In the genomic region with DNA sequence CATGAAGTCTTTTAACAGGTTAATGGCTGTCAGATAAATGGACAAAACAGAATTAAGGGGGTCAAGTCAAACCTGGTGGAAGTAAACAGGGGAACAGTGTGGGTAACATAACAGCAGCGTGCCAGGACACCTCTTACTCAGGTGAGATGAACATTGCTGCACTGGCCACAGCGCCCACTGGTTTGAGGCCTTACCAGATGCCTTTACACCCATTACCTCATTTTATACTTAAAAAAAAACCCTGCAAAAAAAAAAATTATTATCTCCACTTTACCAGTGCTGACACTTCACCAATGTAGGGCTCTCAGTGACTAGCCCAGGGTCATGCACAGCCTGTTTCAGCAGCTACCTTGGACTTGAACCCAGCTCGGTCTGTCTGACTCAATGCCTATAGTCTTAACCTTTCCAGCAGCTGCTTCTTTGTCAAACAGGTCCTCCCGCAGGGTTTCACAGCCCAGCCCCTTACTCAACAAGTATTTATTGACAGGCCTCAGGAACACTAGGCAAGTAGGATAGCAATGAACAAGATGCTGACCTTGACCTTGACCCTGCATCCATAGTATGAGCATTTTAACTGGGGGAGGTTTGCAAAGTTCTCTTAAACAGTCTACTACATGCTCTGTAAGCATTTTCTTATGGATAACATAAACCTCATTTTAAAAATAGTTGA, we compare ENCODE assay signal across 24 cellular contexts. TPM values are rescaled to one million over a fixed set of nuclear protein-coding genes. Genes with fewer than 3 reads are reported as not detected.
A peak's percentile ranks its signal among the peaks of the same experiment; 100 is the strongest.
DNase-seq lines count a peak whose midpoint lies in the region; ATAC-seq, FAIRE-seq and TF ChIP-seq lines count a peak whose summit lies in the region.
"Had no signal": no experiment of that assay in that cellular context is flagged by ENCODE, and none has a peak within 500 bp of the region (broad histone marks: within the 10 kb centered on the region; RNA-seq: fewer than 3 reads in every experiment).

No MANE protein-coding gene starts in this region.

- H3K9me1 ChIP-seq in K562 (ENCODE audit: control insufficient read depth, insufficient read depth, low read length), result peaks cover 4% of the 10 kb centered on the region

- TF ChIP-seq RAD21 in HepG2 (CRISPR knock-in tag; IDR thresholded peaks at IDR 0.05) (no peak), K562 (CRISPR knock-in tag; conservative IDR thresholded peaks at IDR 0.05 in 1 of 2, IDR thresholded peaks at IDR 0.05 in 1 of 2) (no peak)

- H3K4me3 ChIP-seq in HepG2 (replicated peaks in 1 of 3; ENCODE audit: insufficient read depth in 1 of 3, low read depth in 2 of 3, low read length in 3 of 3) (no peak overlapping the region), right lobe of liver (no peak overlapping the region), K562 (no peak overlapping the region)
- H3K4me3 ChIP-seq: A549; BLaER1 treated with 17β-estradiol and CSF1 and Interleukin-3, amounts not matched to agents 10 nM and 100 nM; GM12878; GM23248 had no signal

- H3K9ac ChIP-seq in HepG2 (ENCODE audit: insufficient read depth, low read depth, low read length) (no peak overlapping the region), K562 (ENCODE audit: insufficient read depth in 1 of 2, low read depth in 2 of 2, low read length in 2 of 2) (no peak overlapping the region)
- H3K9ac ChIP-seq: BLaER1 treated with 17β-estradiol and CSF1 and Interleukin-3, amounts not matched to agents 10 nM and 100 nM; GM23248 had no signal

- TF ChIP-seq CTCF in HepG2 (CRISPR knock-in tag; IDR thresholded peaks at IDR 0.05) (no peak), right lobe of liver (IDR thresholded peaks at IDR 0.05) (no peak), K562 (IDR thresholded peaks at IDR 0.05 in 2 of 3, conservative IDR thresholded peaks at IDR 0.05 in 1 of 3; ENCODE audit: insufficient read depth in 2 of 3, low read depth in 1 of 3, low read length in 3 of 3) (no peak)

- CTCF ChIA-PET in HepG2 (lab: Yijun Ruan, JAX; ENCODE audit: low intra/inter-chr PET ratio, low total read pairs) (no interaction called here), K562 (lab: Yijun Ruan, JAX; ENCODE audit: low intra/inter-chr PET ratio) (no interaction called here)

- BruUV-seq in HepG2 (replicated peaks; lab: Mats Ljungman, UMichigan) (no TSS peak), K562 (replicated peaks; lab: Mats Ljungman, UMichigan) (no TSS peak)

- H2AFZ ChIP-seq in HepG2 (ENCODE audit: low read length), result no peak overlapping the region
- no peak overlapping the region for H2AFZ ChIP-seq in K562 (ENCODE audit: low read depth, low read length)
- H2AFZ ChIP-seq: GM23248 had no signal

- ATAC-seq in HepG2 (peak; percentile 80), right lobe of liver (no peak), K562 (no peak), HG03108 (IDR thresholded peaks at IDR 0.05; ENCODE audit: unreplicated experiment) (no peak)
- ATAC-seq: A549, GM12878 had no signal

- POLR2A ChIA-PET in HepG2 (lab: Yijun Ruan, JAX) (no interaction called here), K562 (lab: Yijun Ruan, JAX) (interaction anchor here (0.6 to 1.4 kb wide), 5 partner anchors 8 to 26 kb away, joined by 3 to 5 read pairs (median 4); no protein-coding TSS in a partner anchor)

- no peaks in the 10 kb centered on the region; a peak in 1 of 5 replicates for H3K36me3 ChIP-seq in HepG2 (replicated peaks in 1 of 2; ENCODE audit: control insufficient read depth in 1 of 2, insufficient read depth in 2 of 2, low read length in 2 of 2)
- H3K36me3 ChIP-seq in right lobe of liver, result no peaks in the 10 kb centered on the region
- peaks cover 6% of the 10 kb centered on the region; the same call in 2 of the 3 replicates for H3K36me3 ChIP-seq in K562 (ENCODE audit: control insufficient read depth, insufficient read depth, low read length)
- H3K36me3 ChIP-seq: BE2C had no signal

- intact Hi-C loops in HepG2 (cut with micrococcal nuclease; ENCODE audit: unreplicated experiment) (no loop called here), right lobe of liver (cut with DNase I) (no loop called here), K562 (cut with micrococcal nuclease) (no loop called here)

- in situ Hi-C loops in HepG2 (cut with HindIII; ENCODE audit: extremely low pct_ligation_motif_present, low pct_unique_long_range_greater_than_20kb), result no loop called here
- in situ Hi-C loops in K562 (cut with MboI), result no loop called here

- 61% methylated on average over 4 of the region's 4 CpGs for WGBS in HepG2 (ENCODE audit: low lambda C conversion rate)
- 89% methylated on average over 3 of the region's 4 CpGs for WGBS in right lobe of liver (ENCODE audit: insufficient coverage, low coverage, low lambda C conversion rate, missing lambda C conversion rate)
- 91% methylated on average over 4 of the region's 4 CpGs for WGBS in K562 (ENCODE audit: insufficient coverage, low coverage, missing lambda C conversion rate)

- no peaks in the 10 kb centered on the region for H4K20me1 ChIP-seq in HepG2 (ENCODE audit: insufficient read depth, low read length)
- no peaks in the 10 kb centered on the region for H4K20me1 ChIP-seq in K562 (replicated peaks; ENCODE audit: control insufficient read depth, insufficient read depth, low read length)
- H4K20me1 ChIP-seq: BLaER1 treated with 17β-estradiol and CSF1 and Interleukin-3, amounts not matched to agents 10 nM and 100 nM had no signal

- H3K4me2 ChIP-seq in HepG2 (ENCODE audit: low read depth, low read length) (no peak overlapping the region), K562 (ENCODE audit: insufficient read depth, low read length) (no peak overlapping the region)
- H3K4me2 ChIP-seq: A549; BLaER1 treated with 17β-estradiol and CSF1 and Interleukin-3, amounts not matched to agents 10 nM and 100 nM had no signal

- H3K27me3 ChIP-seq in HepG2 (ENCODE audit: control insufficient read depth in 1 of 2, insufficient read depth in 2 of 2, low read length in 2 of 2), result no peaks in the 10 kb centered on the region
- no peaks in the 10 kb centered on the region for H3K27me3 ChIP-seq in right lobe of liver
- H3K27me3 ChIP-seq in K562 (ENCODE audit: control insufficient read depth in 2 of 2, insufficient read depth in 2 of 2, low read length in 2 of 2), result no peaks in the 10 kb centered on the region
- H3K27me3 ChIP-seq: BE2C; BLaER1 treated with 17β-estradiol and CSF1 and Interleukin-3, amounts not matched to agents 10 nM and 100 nM had no signal

- H3K9me3 ChIP-seq in HepG2 (ENCODE audit: low read length) (no peaks in the 10 kb centered on the region), right lobe of liver (no peaks in the 10 kb centered on the region), K562 (replicated peaks; ENCODE audit: control insufficient read depth, insufficient read depth, low read depth, low read length) (no peaks in the 10 kb centered on the region)
- H3K9me3 ChIP-seq: A549; BE2C; BLaER1 treated with 17β-estradiol and CSF1 and Interleukin-3, amounts not matched to agents 10 nM and 100 nM had no signal

- TF ChIP-seq EP300 in HepG2 (IDR thresholded peaks at IDR 0.05; ENCODE audit: low read depth in 2 of 2, low read length in 2 of 2) (no peak), HepG2 (CRISPR knock-in tag; IDR thresholded peaks at IDR 0.05; ENCODE audit: borderline replicate concordance) (no peak), K562 (IDR thresholded peaks at IDR 0.05; ENCODE audit: low read length) (no peak)

- H3K4me1 ChIP-seq in HepG2 (ENCODE audit: insufficient read depth, low read length) (peaks cover 12% of the 10 kb centered on the region), right lobe of liver (no peaks in the 10 kb centered on the region), K562 (replicated peaks in 1 of 2; ENCODE audit: control insufficient read depth in 2 of 2, insufficient read depth in 2 of 2, low read length in 2 of 2) (peaks cover 14 to 20% of the 10 kb centered on the region in 2 experiments)
- H3K4me1 ChIP-seq: A549, BE2C had no signal

- H3K27ac ChIP-seq in HepG2 (ENCODE audit: extremely low read length, insufficient read depth, low read length), result no peak overlapping the region
- no peak overlapping the region for H3K27ac ChIP-seq in right lobe of liver
- no peak overlapping the region for H3K27ac ChIP-seq in K562 (ENCODE audit: extremely low read depth, low read depth, low read length)
- H3K27ac ChIP-seq: A549; BLaER1 treated with 17β-estradiol and CSF1 and Interleukin-3, amounts not matched to agents 10 nM and 100 nM; GM23248 had no signal

- no peak for TF ChIP-seq POLR2A in HepG2 (IDR thresholded peaks at IDR 0.05; ENCODE audit: insufficient read depth in 1 of 2, low read depth in 2 of 2, low read length in 2 of 2)
- TF ChIP-seq POLR2A in right lobe of liver (IDR thresholded peaks at IDR 0.05), result no peak
- TF ChIP-seq POLR2A in K562 (conservative IDR thresholded peaks at IDR 0.05), result no peak

- DNase-seq in HepG2 (ENCODE audit: low spot score), result peak; percentile 65
- no peak for DNase-seq in right lobe of liver
- DNase-seq in K562 (ENCODE audit: extremely low read depth in 1 of 4, low spot score in 3 of 4), result no peak
- peak; percentile 53 for DNase-seq in mesenteric fat pad (ENCODE audit: low spot score)
- no peak for DNase-seq in SHP77 treated with DMSO at 0.1 percent for 48 hours (lab: John Stamatoyannopoulos, UW)
- no peak for DNase-seq in NOMO-1 treated with DMSO at 0.1 percent for 48 hours (lab: John Stamatoyannopoulos, UW; ENCODE audit: unreplicated experiment)
- DNase-seq: 8988T; ACHN; AML-193; BE2C; CD4-positive, alpha-beta T cell; CD8-positive, alpha-beta memory T cell; DMS153; EL; GDM1; GM23248; H7; HFFc6 had no signal

- FAIRE-seq in HepG2 (lab: Jason Lieb, UNC) (no peak), K562 (lab: Jason Lieb, UNC) (peak; percentile 35)
- FAIRE-seq: A549, GM12878, GM19239, H1 had no signal

- no peaks in the 10 kb centered on the region for H3K79me2 ChIP-seq in HepG2 (ENCODE audit: insufficient read depth, low read length)
- H3K79me2 ChIP-seq in K562 (ENCODE audit: control insufficient read depth, insufficient read depth, low read length), result no peaks in the 10 kb centered on the region

RNA-seq across cellular contexts. Expression of a gene that starts 30.2 kb away (rescaled TPM):
- total RNA-seq in HepG2 (2016; rRNA removed; fragmentation: Illumina TruSeq; extraction: Trizol) (20.6 and 29.2 TPM in 2 replicates), right lobe of liver (1 to 10 TPM; 1.6 to 9.6 (median 5.4) TPM), K562 (2014; rRNA removed) (12.9 and 18.3 TPM in 2 replicates), K562 (2014; rRNA removed; fragmentation: Illumina TruSeq; extraction: Trizol) (13.1 and 13.4 TPM in 2 replicates), K562 (2015; rRNA removed; fragmentation: Illumina TruSeq; extraction: Trizol) (15.8 and 17.5 TPM in 2 replicates), K562 (2021) (33.4 and 34.5 TPM in 2 replicates), mesenteric fat pad (48.1 TPM)
- total RNA-seq in HepG2 (2016; cell fraction: cytosol; rRNA removed; fragmentation: Illumina TruSeq; extraction: Trizol; ENCODE audit: low read depth), result 14.7 and 15.6 TPM in 2 replicates
- total RNA-seq in HepG2 (2016; cell fraction: insoluble cytoplasmic fraction; rRNA removed; fragmentation: Illumina TruSeq; extraction: Trizol), result 18.9 and 30.0 TPM in 2 replicates
- 39.9 and 42.8 TPM in 2 replicates for total RNA-seq in HepG2 (2016; cell fraction: membrane; rRNA removed; fragmentation: Illumina TruSeq; extraction: Trizol)
- total RNA-seq in HepG2 (2016; cell fraction: nucleus; rRNA removed; fragmentation: Illumina TruSeq; extraction: Trizol), result 19.8 and 22.0 TPM in 2 replicates
- polyA plus RNA-seq in HepG2 (2011; rRNA removed) (48.7 and 62.0 TPM in 2 replicates), K562 (2011; rRNA removed) (24.5 and 24.7 TPM in 2 replicates), K562 (2014; fragmentation: Illumina TruSeq; extraction: Trizol) (29.1 and 29.8 TPM in 2 replicates), K562 (2014; fragmentation: Nextera tagmentation; extraction: Ambion mirVana) (1 to 10 TPM; 4.6 to 8.3 TPM), K562 (2014; rRNA removed) (28.2 and 29.9 TPM in 2 replicates)
- 53.5 and 62.3 TPM in 2 replicates for polyA plus RNA-seq in HepG2 (2011; cell fraction: cytosol; rRNA removed)
- 50.7 and 56.5 TPM in 2 replicates for polyA plus RNA-seq in HepG2 (2011; cell fraction: nucleus; rRNA removed)
- 36.1 and 48.8 TPM in 2 replicates for polyA plus RNA-seq in HepG2 (2012)
- 21.8 and 24.0 TPM in 2 replicates for polyA plus RNA-seq in HepG2 (2016; cell fraction: cytosol; fragmentation: Illumina TruSeq; extraction: Trizol; ENCODE audit: low read depth)
- 31.5 and 37.2 TPM in 2 replicates for polyA plus RNA-seq in HepG2 (2016; cell fraction: insoluble cytoplasmic fraction; fragmentation: Illumina TruSeq; extraction: Trizol; ENCODE audit: low read depth)
- 48.5 and 52.0 TPM in 2 replicates for polyA plus RNA-seq in HepG2 (2016; cell fraction: membrane; fragmentation: Illumina TruSeq; extraction: Trizol; ENCODE audit: low read depth)
- polyA plus RNA-seq in HepG2 (2016; cell fraction: nucleus; fragmentation: Illumina TruSeq; extraction: Trizol; ENCODE audit: insufficient read depth, low read depth), result 51.6 and 59.3 TPM in 2 replicates
- polyA minus RNA-seq in HepG2 (2011; rRNA and poly(A)+ RNA removed; ENCODE audit: low replicate concordance), result 1.7 and 102 TPM in 2 replicates
- 14.7 and 19.2 TPM in 2 replicates for polyA minus RNA-seq in HepG2 (2011; cell fraction: cytosol; rRNA and poly(A)+ RNA removed)
- polyA minus RNA-seq in HepG2 (2011; cell fraction: nucleus; rRNA and poly(A)+ RNA removed), result 16.0 and 25.4 TPM in 2 replicates
- 14.6 and 32.5 TPM in 2 replicates for total RNA-seq in K562 (2011; cell fraction: chromatin; rRNA removed; ENCODE audit: low replicate concordance)
- 29.5 and 37.2 TPM in 2 replicates for total RNA-seq in K562 (2011; cell fraction: nucleolus; rRNA removed)
- total RNA-seq in K562 (2011; cell fraction: nucleoplasm; rRNA removed), result 28.2 and 47.6 TPM in 2 replicates
- 26.9 and 52.8 TPM in 2 replicates for polyA plus RNA-seq in K562 (2011; cell fraction: cytosol; rRNA removed)
- 16.3 and 19.8 TPM in 2 replicates for polyA plus RNA-seq in K562 (2011; cell fraction: nucleus; rRNA removed)
- polyA plus RNA-seq in K562 (2012), result 27.1 and 39.9 TPM in 2 replicates
- 8.2 and 14.0 TPM in 2 replicates for polyA minus RNA-seq in K562 (2011; rRNA and poly(A)+ RNA removed)
- polyA minus RNA-seq in K562 (2011; cell fraction: cytosol; rRNA and poly(A)+ RNA removed), result 10.8 and 12.8 TPM in 2 replicates
- 6.7 and 7.3 TPM in 2 replicates for polyA minus RNA-seq in K562 (2011; cell fraction: nucleus; rRNA and poly(A)+ RNA removed)

RNA-seq across cellular contexts. Expression of a gene that starts 55.4 kb away (rescaled TPM):
- total RNA-seq in HepG2 (2016; rRNA removed; fragmentation: Illumina TruSeq; extraction: Trizol), result not detected in 2 replicates
- total RNA-seq in HepG2 (2016; cell fraction: cytosol; rRNA removed; fragmentation: Illumina TruSeq; extraction: Trizol; ENCODE audit: low read depth), result not detected in 2 replicates
- not detected in 2 replicates for total RNA-seq in HepG2 (2016; cell fraction: insoluble cytoplasmic fraction; rRNA removed; fragmentation: Illumina TruSeq; extraction: Trizol)
- not detected in 2 replicates for total RNA-seq in HepG2 (2016; cell fraction: membrane; rRNA removed; fragmentation: Illumina TruSeq; extraction: Trizol)
- total RNA-seq in HepG2 (2016; cell fraction: nucleus; rRNA removed; fragmentation: Illumina TruSeq; extraction: Trizol), result not detected in 2 replicates
- not detected in 2 replicates for polyA plus RNA-seq in HepG2 (2011; rRNA removed)
- polyA plus RNA-seq in HepG2 (2011; cell fraction: cytosol; rRNA removed), result not detected in 2 replicates
- polyA plus RNA-seq in HepG2 (2011; cell fraction: nucleus; rRNA removed), result not detected in 2 replicates
- not detected in 2 replicates for polyA plus RNA-seq in HepG2 (2012)
- polyA plus RNA-seq in HepG2 (2016; cell fraction: cytosol; fragmentation: Illumina TruSeq; extraction: Trizol; ENCODE audit: low read depth), result not detected in 2 replicates
- not detected in 2 replicates for polyA plus RNA-seq in HepG2 (2016; cell fraction: insoluble cytoplasmic fraction; fragmentation: Illumina TruSeq; extraction: Trizol; ENCODE audit: low read depth)
- not detected in 2 replicates for polyA plus RNA-seq in HepG2 (2016; cell fraction: membrane; fragmentation: Illumina TruSeq; extraction: Trizol; ENCODE audit: low read depth)
- not detected in 2 replicates for polyA plus RNA-seq in HepG2 (2016; cell fraction: nucleus; fragmentation: Illumina TruSeq; extraction: Trizol; ENCODE audit: insufficient read depth, low read depth)
- not detected in 2 replicates for polyA minus RNA-seq in HepG2 (2011; rRNA and poly(A)+ RNA removed; ENCODE audit: low replicate concordance)
- not detected in 2 replicates for polyA minus RNA-seq in HepG2 (2011; cell fraction: cytosol; rRNA and poly(A)+ RNA removed)
- not detected in 2 replicates for polyA minus RNA-seq in HepG2 (2011; cell fraction: nucleus; rRNA and poly(A)+ RNA removed)
- total RNA-seq in right lobe of liver, result under 1 TPM in 3 of 6 experiments, not detected in 3; 0.44 to 0.83 (median 0.55) TPM
- total RNA-seq in K562 (2011; cell fraction: chromatin; rRNA removed; ENCODE audit: low replicate concordance), result not detected in 2 replicates
- 0.39 TPM in 1 of 2 replicates, not detected in the other for total RNA-seq in K562 (2011; cell fraction: nucleolus; rRNA removed)
- total RNA-seq in K562 (2011; cell fraction: nucleoplasm; rRNA removed), result not detected in 2 replicates
- total RNA-seq in K562 (2014; rRNA removed), result not detected in 2 replicates
- total RNA-seq in K562 (2014; rRNA removed; fragmentation: Illumina TruSeq; extraction: Trizol), result not detected in 2 replicates
- total RNA-seq in K562 (2015; rRNA removed; fragmentation: Illumina TruSeq; extraction: Trizol), result not detected in 2 replicates
- total RNA-seq in K562 (2021), result not detected in 2 replicates
- polyA plus RNA-seq in K562 (2011; rRNA removed), result not detected in 2 replicates
- 0.31 TPM in 1 of 2 replicates, not detected in the other for polyA plus RNA-seq in K562 (2011; cell fraction: cytosol; rRNA removed)
- polyA plus RNA-seq in K562 (2011; cell fraction: nucleus; rRNA removed), result 0.11 TPM in 1 of 2 replicates, not detected in the other
- 0.17 TPM in 1 of 2 replicates, not detected in the other for polyA plus RNA-seq in K562 (2012)
- polyA plus RNA-seq in K562 (2014; fragmentation: Illumina TruSeq; extraction: Trizol), result not detected in 2 replicates
- not detected for polyA plus RNA-seq in K562 (2014; fragmentation: Nextera tagmentation; extraction: Ambion mirVana)
- polyA plus RNA-seq in K562 (2014; rRNA removed), result not detected in 2 replicates
- polyA minus RNA-seq in K562 (2011; rRNA and poly(A)+ RNA removed), result not detected in 2 replicates
- polyA minus RNA-seq in K562 (2011; cell fraction: cytosol; rRNA and poly(A)+ RNA removed), result not detected in 2 replicates
- not detected in 2 replicates for polyA minus RNA-seq in K562 (2011; cell fraction: nucleus; rRNA and poly(A)+ RNA removed)
- total RNA-seq in mesenteric fat pad, result 1.00 TPM
- total RNA-seq: CD4-positive, alpha-beta T cell; GM23248; H1; HFFc6 had no signal
- polyA plus RNA-seq: CD8-positive, alpha-beta memory T cell; GM23248; H1 had no signal

Comparison
In these comparisons a context has a peak if more than half of its experiments do, and no peak if none do; other contexts are left out.
1. DNase-seq: peak in HepG2 (single experiment) and mesenteric fat pad (single experiment); none in right lobe of liver (0 of 3), K562 (0 of 4), SHP77 treated with DMSO at 0.1 percent for 48 hours (single experiment) and NOMO-1 treated with DMSO at 0.1 percent for 48 hours (single experiment).